In genomic region chr6:113936093-113936934, GRCh38 we compare ENCODE assay signal across 8 cellular contexts. TPM values are rescaled to one million over a fixed set of nuclear protein-coding genes. Genes with fewer than 3 reads are reported as not detected.
DNase-seq lines count a peak whose midpoint lies in the region; ATAC-seq and TF ChIP-seq lines count a peak whose summit lies in the region.

No MANE protein-coding gene starts in this region.

- ATAC-seq in GM18861 (IDR thresholded peaks at IDR 0.05; ENCODE audit: unreplicated experiment), result peak; percentile 90
- ATAC-seq in HG02973 (IDR thresholded peaks at IDR 0.05; ENCODE audit: unreplicated experiment), result peak; percentile 87

- H3K27ac ChIP-seq in C4-2B, result no peak overlapping the region
- no peak overlapping the region for H3K27ac ChIP-seq in parathyroid adenoma

- no peaks in the 10 kb centered on the region for H3K36me3 ChIP-seq in parathyroid adenoma (ENCODE audit: control insufficient read depth, insufficient read depth, low read length)

- TF ChIP-seq CTCF in C4-2B (conservative IDR thresholded peaks at IDR 0.05) (peak; percentile 81), fibroblast of villous mesenchyme (IDR thresholded peaks at IDR 0.05; ENCODE audit: insufficient read depth, low read depth, low read length) (peak; percentile 69), parathyroid adenoma (IDR thresholded peaks at IDR 0.05) (peak; percentile 71)

- H3K9ac ChIP-seq in parathyroid adenoma, result no peak overlapping the region

- no peak overlapping the region for H2AFZ ChIP-seq in parathyroid adenoma

- no peak overlapping the region for H3K4me2 ChIP-seq in parathyroid adenoma (ENCODE audit: low read length)

- H3K27me3 ChIP-seq in parathyroid adenoma (ENCODE audit: control insufficient read depth, insufficient read depth, low read length), result no peaks in the 10 kb centered on the region

- DNase-seq in NCI-H1436 (lab: John Stamatoyannopoulos, UW) (peak; percentile 39), SW480 (ENCODE audit: low spot score) (peak; percentile 41), fibroblast of villous mesenchyme (ENCODE audit: low read depth) (peak; percentile 70), ecto neural progenitor cell (ENCODE audit: low spot score) (no peak)

- H3K9me3 ChIP-seq in parathyroid adenoma (ENCODE audit: control insufficient read depth, low read length), result no peaks in the 10 kb centered on the region

- H3K4me3 ChIP-seq in fibroblast of villous mesenchyme (ENCODE audit: low read depth, low read length) (no peak overlapping the region), parathyroid adenoma (ENCODE audit: low read depth, low read length) (no peak overlapping the region)

- H3K4me1 ChIP-seq in parathyroid adenoma, result peaks cover 5% of the 10 kb centered on the region

- H3K79me2 ChIP-seq in parathyroid adenoma, result no peaks in the 10 kb centered on the region

RNA-seq across cellular contexts. Expression of gene HDAC2, which starts 34.6 kb away (rescaled TPM):
- total RNA-seq in fibroblast of villous mesenchyme, result 59.9 and 86.8 TPM in 2 replicates
